ENCODE assay signal across 32 cellular contexts in the genomic region with DNA sequence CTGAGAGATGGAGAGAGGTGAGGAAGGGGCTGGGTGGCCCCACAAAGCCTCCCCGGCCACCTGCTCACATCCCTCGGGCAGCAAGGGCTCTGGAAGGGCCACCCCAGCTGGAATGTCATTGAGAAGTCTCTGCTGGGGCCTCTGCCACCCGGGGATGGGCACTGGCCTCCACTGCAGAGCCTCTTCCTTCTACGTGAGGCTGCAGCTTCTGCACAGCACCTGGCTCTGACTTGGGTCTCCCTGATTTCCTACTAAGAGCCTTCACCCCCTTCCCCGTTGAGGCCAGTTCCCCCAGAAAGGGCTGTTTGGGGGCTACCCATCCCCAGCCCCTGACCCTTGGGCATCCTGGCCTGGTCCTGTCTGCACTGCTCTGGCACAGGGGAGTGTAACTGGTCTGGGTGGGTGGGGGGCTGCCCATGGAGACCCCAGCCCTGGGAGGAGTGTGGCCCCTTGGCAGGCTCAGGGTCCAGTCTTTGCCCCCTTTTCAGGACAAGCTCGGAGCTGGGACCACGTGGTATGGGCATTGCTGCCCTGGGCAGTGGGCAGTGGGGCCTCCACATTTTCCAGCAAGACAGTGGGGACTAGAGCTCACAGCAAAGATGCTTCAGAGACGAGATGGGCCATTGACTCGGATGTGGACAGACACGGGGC. TPM values are rescaled to one million over a fixed set of nuclear protein-coding genes. Genes with fewer than 3 reads are reported as not detected.
A peak's percentile ranks its signal among the peaks of the same experiment; 100 is the strongest.
DNase-seq lines count a peak whose midpoint lies in the region; ATAC-seq, FAIRE-seq and TF ChIP-seq lines count a peak whose summit lies in the region.
"Had no signal": no experiment of that assay in that cellular context is flagged by ENCODE, and none has a peak within 500 bp of the region (broad histone marks: within the 10 kb centered on the region; RNA-seq: fewer than 3 reads in every experiment).

No MANE protein-coding gene starts in this region.

- ATAC-seq in activated T-cell treated with anti-CD3 and anti-CD28 coated beads, Interleukin-2, amount 50 U/mL, for 4 hours = no peak
- ATAC-seq in GM21619 (IDR thresholded peaks at IDR 0.05; ENCODE audit: unreplicated experiment) = no peak
- no peak for ATAC-seq in activated naive CD8-positive, alpha-beta T cell treated with anti-CD3 and anti-CD28 coated beads, Interleukin-2, amount 50 U/mL, for 24 hours
- ATAC-seq: esophagus mucosa, foreskin keratinocyte had no signal

- H3K27me3 ChIP-seq in spleen (replicated peaks in 1 of 7) = peaks cover 0 to 41% (median 0%) of the 10 kb centered on the region in 7 donors
- H3K27me3 ChIP-seq: ascending aorta, foreskin keratinocyte, heart left ventricle had no signal

- peaks cover 22% of the 10 kb centered on the region for H3K4me1 Mint-ChIP-seq in activated T-cell treated with anti-CD3 and anti-CD28 coated beads, Interleukin-2, amount 50 U/mL, for 24 hours (ENCODE audit: low read depth)
- peaks cover 9% of the 10 kb centered on the region for H3K4me1 Mint-ChIP-seq in activated T-cell treated with anti-CD3 and anti-CD28 coated beads, Interleukin-2, amount 50 U/mL, for 4 hours (ENCODE audit: low read depth)
- peaks cover 12% of the 10 kb centered on the region for H3K4me1 Mint-ChIP-seq in activated naive CD8-positive, alpha-beta T cell treated with anti-CD3 and anti-CD28 coated beads, Interleukin-2, amount 50 U/mL, for 24 hours
- H3K4me1 Mint-ChIP-seq: endodermal cell had no signal

- no peaks in the 10 kb centered on the region for H3K9me3 ChIP-seq in spleen
- H3K9me3 ChIP-seq: ascending aorta, heart left ventricle, neutrophil, tibial artery had no signal

- no peak overlapping the region for H3K27ac ChIP-seq in spleen
- H3K27ac ChIP-seq: ascending aorta, foreskin keratinocyte, GM23248, HL-60, neutrophil, tibial artery, WERI-Rb-1 had no signal

- FAIRE-seq in GM12891 (lab: Jason Lieb, UNC) = no peak
- FAIRE-seq: small intestine had no signal

- TF ChIP-seq CTCF in spleen (IDR thresholded peaks at IDR 0.05 in 8 of 11, conservative IDR thresholded peaks at IDR 0.05 in 3 of 11) = no peak

- H3K27me3 Mint-ChIP-seq in activated T-cell treated with anti-CD3 and anti-CD28 coated beads, Interleukin-2, amount 50 U/mL, for 24 hours = no peaks in the 10 kb centered on the region
- no peaks in the 10 kb centered on the region for H3K27me3 Mint-ChIP-seq in activated T-cell treated with anti-CD3 and anti-CD28 coated beads, Interleukin-2, amount 50 U/mL, for 4 hours (ENCODE audit: low read depth)
- no peaks in the 10 kb centered on the region for H3K27me3 Mint-ChIP-seq in activated naive CD8-positive, alpha-beta T cell treated with anti-CD3 and anti-CD28 coated beads, Interleukin-2, amount 50 U/mL, for 24 hours
- H3K27me3 Mint-ChIP-seq: activated CD4-positive, alpha-beta T cell treated with anti-CD3 and anti-CD28 coated beads, Interleukin-2, amount 10 ng/mL, durations not matched to agents 7 days and 5 days; activated naive CD8-positive, alpha-beta T cell had no signal

- H3K36me3 ChIP-seq in spleen = peaks cover 0 to 22% (median 0%) of the 10 kb centered on the region in 6 donors
- H3K36me3 ChIP-seq: ascending aorta, heart left ventricle, neutrophil, tibial artery, WERI-Rb-1 had no signal

- no peak overlapping the region for H3K4me3 ChIP-seq in spleen
- H3K4me3 ChIP-seq: ascending aorta, GM23248, heart left ventricle, tibial artery had no signal

- TF ChIP-seq POLR2A in GM12891 (IDR thresholded peaks at IDR 0.05; ENCODE audit: low read depth, low read length) (no peak), spleen (IDR thresholded peaks at IDR 0.05) (no peak)

- 79 to 93% (median 86%) methylated on average over 5 to 10 of the region's 10 CpGs for WGBS in spleen, 5 donors

- H3K36me3 Mint-ChIP-seq in activated T-cell treated with anti-CD3 and anti-CD28 coated beads, Interleukin-2, amount 50 U/mL, for 24 hours (ENCODE audit: low read depth) = peaks cover 59% of the 10 kb centered on the region
- peaks cover 5% of the 10 kb centered on the region for H3K36me3 Mint-ChIP-seq in activated T-cell treated with anti-CD3 and anti-CD28 coated beads, Interleukin-2, amount 50 U/mL, for 4 hours (ENCODE audit: insufficient read depth)
- H3K36me3 Mint-ChIP-seq in activated naive CD8-positive, alpha-beta T cell treated with anti-CD3 and anti-CD28 coated beads, Interleukin-2, amount 50 U/mL, for 24 hours (ENCODE audit: low read depth) = peaks cover 17% of the 10 kb centered on the region
- H3K36me3 Mint-ChIP-seq: activated naive CD8-positive, alpha-beta T cell had no signal

- peak; percentile 28 for DNase-seq in activated T-cell treated with anti-CD3 and anti-CD28 coated beads, Interleukin-2, amount 50 U/mL, for 24 hours
- DNase-seq in activated T-cell treated with anti-CD3 and anti-CD28 coated beads, Interleukin-2, amount 50 U/mL, for 4 hours = no peak
- DNase-seq in GM12891 (ENCODE audit: insufficient read length, low spot score) (peak; percentile 22), iPS-NIHi11 (ENCODE audit: low spot score) (peak; percentile 7), spleen (peak; percentile 68), T-helper 9 cell (no peak)
- no peak for DNase-seq in activated naive CD8-positive, alpha-beta T cell treated with anti-CD3 and anti-CD28 coated beads, Interleukin-2, amount 50 U/mL, for 24 hours
- DNase-seq: activated CD4-positive, alpha-beta T cell treated with anti-CD3 and anti-CD28 coated beads, Interleukin-2, amount 10 ng/mL, durations not matched to agents 7 days and 5 days; activated effector memory CD4-positive, alpha-beta T cell treated with Interleukin-2 at 50 U/mL for 16 hours; DND-41; foreskin keratinocyte; GM23248; kidney glomerular epithelial cell; NCI-H1694; NCI-H510A; small intestine; stimulated activated CD4-positive, alpha-beta T cell treated with anti-CD3 and anti-CD28 coated beads, Interleukin-1b, Interleukin-23, amount 100 ng/mL, for 48 hours; WERI-Rb-1 had no signal

- intact Hi-C loops in spleen (cut with DNase I; ENCODE audit: low total_unique reads) = no loop called here

- no peaks in the 10 kb centered on the region for H3K9me3 Mint-ChIP-seq in activated T-cell treated with anti-CD3 and anti-CD28 coated beads, Interleukin-2, amount 50 U/mL, for 24 hours
- no peaks in the 10 kb centered on the region for H3K9me3 Mint-ChIP-seq in activated T-cell treated with anti-CD3 and anti-CD28 coated beads, Interleukin-2, amount 50 U/mL, for 4 hours
- no peaks in the 10 kb centered on the region for H3K9me3 Mint-ChIP-seq in activated naive CD8-positive, alpha-beta T cell treated with anti-CD3 and anti-CD28 coated beads, Interleukin-2, amount 50 U/mL, for 24 hours
- H3K9me3 Mint-ChIP-seq: activated CD4-positive, alpha-beta T cell treated with anti-CD3 and anti-CD28 coated beads, Interleukin-2, amount 10 ng/mL, durations not matched to agents 7 days and 5 days; endodermal cell; T-helper 2 cell treated with Interferon-gamma antibody and Interleukin-4, amounts not matched to agents 5 μg/mL and 100 μg/mL, for 36 hours had no signal

- H3K4me3 Mint-ChIP-seq in activated T-cell treated with anti-CD3 and anti-CD28 coated beads, Interleukin-2, amount 50 U/mL, for 24 hours = no peak overlapping the region
- H3K4me3 Mint-ChIP-seq in activated T-cell treated with anti-CD3 and anti-CD28 coated beads, Interleukin-2, amount 50 U/mL, for 4 hours = no peak overlapping the region
- H3K4me3 Mint-ChIP-seq in activated naive CD8-positive, alpha-beta T cell treated with anti-CD3 and anti-CD28 coated beads, Interleukin-2, amount 50 U/mL, for 24 hours = no peak overlapping the region
- H3K4me3 Mint-ChIP-seq: activated CD4-positive, alpha-beta T cell treated with anti-CD3 and anti-CD28 coated beads, Interleukin-2, amount 10 ng/mL, durations not matched to agents 7 days and 5 days; activated naive CD8-positive, alpha-beta T cell; endodermal cell; T-helper 2 cell treated with Interferon-gamma antibody and Interleukin-4, amounts not matched to agents 5 μg/mL and 100 μg/mL, for 36 hours had no signal

- no peak overlapping the region for H3K27ac Mint-ChIP-seq in activated T-cell treated with anti-CD3 and anti-CD28 coated beads, Interleukin-2, amount 50 U/mL, for 24 hours
- no peak overlapping the region for H3K27ac Mint-ChIP-seq in activated naive CD8-positive, alpha-beta T cell treated with anti-CD3 and anti-CD28 coated beads, Interleukin-2, amount 50 U/mL, for 24 hours
- H3K27ac Mint-ChIP-seq: activated CD4-positive, alpha-beta T cell treated with anti-CD3 and anti-CD28 coated beads, Interleukin-2, amount 10 ng/mL, durations not matched to agents 7 days and 5 days; activated naive CD8-positive, alpha-beta T cell; endodermal cell; T-helper 2 cell treated with Interferon-gamma antibody and Interleukin-4, amounts not matched to agents 5 μg/mL and 100 μg/mL, for 36 hours had no signal

- H3K4me1 ChIP-seq in spleen = peaks cover 0 to 12% (median 1%) of the 10 kb centered on the region in 6 donors
- H3K4me1 ChIP-seq: ascending aorta, foreskin keratinocyte, tibial artery had no signal

TF ChIP-seq in GM12891, 5 proteins besides CTCF, POLR2A, EP300 and RAD21:
- TF ChIP-seq SPI1 (IDR thresholded peaks at IDR 0.05; ENCODE audit: low read depth, low read length) (no peak), POLR2AphosphoS5 (IDR thresholded peaks at IDR 0.05; ENCODE audit: low read depth, low read length) (no peak), POU2F2 (IDR thresholded peaks at IDR 0.05; ENCODE audit: low read depth, low read length) (no peak), PAX5 (IDR thresholded peaks at IDR 0.05; ENCODE audit: insufficient read depth, low read length, severe bottlenecking) (no peak), TAF1 (IDR thresholded peaks at IDR 0.05; ENCODE audit: low read depth, low read length) (no peak)

RNA-seq across cellular contexts. Expression of a gene that starts 5.6 kb away (rescaled TPM):
- total RNA-seq in activated T-cell treated with anti-CD3 and anti-CD28 coated beads, Interleukin-2, amount 50 U/mL, for 4 hours = 100 to 1,000 TPM in 1 of 3 donors, 10 to 100 TPM in 2; 60.5 to 102 (median 77.3) TPM
- 8.4 TPM for polyA plus RNA-seq in GM12891 (2012; ENCODE audit: low read depth, missing spikeins)
- 1 to 10 TPM; 3.1 to 7.9 (median 5.4) TPM for total RNA-seq in spleen
- polyA plus RNA-seq in spleen = 1 to 10 TPM; 2.7 to 7.3 (median 5.2) TPM
- total RNA-seq: ascending aorta, Calu3, foreskin keratinocyte, GM23248, LHCN-M2, lung microvascular endothelial cell, pulmonary artery endothelial cell had no signal
- polyA plus RNA-seq: foreskin keratinocyte, GM23248 had no signal

RNA-seq across cellular contexts. Expression of a gene that starts 16.4 kb away (rescaled TPM):
- under 1 TPM; 0.13 to 0.14 (median 0.13) TPM for total RNA-seq in activated T-cell treated with anti-CD3 and anti-CD28 coated beads, Interleukin-2, amount 50 U/mL, for 4 hours
- 0.17 TPM for polyA plus RNA-seq in GM12891 (2012; ENCODE audit: low read depth, missing spikeins)
- total RNA-seq in spleen = 1 to 10 TPM in 4 of 7 donors, under 1 TPM in 3; 0.34 to 2.2 (median 1.0) TPM
- polyA plus RNA-seq in spleen = under 1 TPM; 0.39 to 0.93 (median 0.49) TPM
- total RNA-seq: activated CD4-positive, alpha-beta T cell treated with anti-CD3 and anti-CD28 coated beads, Interleukin-2, amount 10 ng/mL, durations not matched to agents 7 days and 5 days; ascending aorta; Calu3; endodermal cell; esophagus mucosa; foreskin keratinocyte; GM23248; heart left ventricle; LHCN-M2; lung microvascular endothelial cell; pulmonary artery endothelial cell had no signal
- polyA plus RNA-seq: foreskin keratinocyte, GM23248, heart left ventricle had no signal

RNA-seq across cellular contexts. Expression of a gene that starts 44.1 kb away (rescaled TPM):
- under 1 TPM in 1 of 3 donors, not detected in 2; 0.65 TPM for total RNA-seq in activated T-cell treated with anti-CD3 and anti-CD28 coated beads, Interleukin-2, amount 50 U/mL, for 4 hours
- 0.69 TPM for polyA plus RNA-seq in GM12891 (2012; ENCODE audit: low read depth, missing spikeins)
- 1 to 10 TPM in 2 of 7 donors, under 1 TPM in 2, not detected in 3; 0.32 to 1.9 (median 0.85) TPM for total RNA-seq in spleen
- under 1 TPM; 0.04 to 0.22 (median 0.08) TPM for polyA plus RNA-seq in spleen
- total RNA-seq: ascending aorta, esophagus mucosa, foreskin keratinocyte, GM23248, LHCN-M2, pulmonary artery endothelial cell had no signal
- polyA plus RNA-seq: foreskin keratinocyte, GM23248 had no signal

Comparison
In these comparisons a context has a peak if more than half of its experiments do, and no peak if none do; other contexts are left out.
1. DNase-seq: peak in activated T-cell treated with anti-CD3 and anti-CD28 coated beads, Interleukin-2, amount 50 U/mL, for 24 hours (single experiment), GM12891 (single experiment), iPS-NIHi11 (single experiment) and spleen (single experiment); none in activated T-cell treated with anti-CD3 and anti-CD28 coated beads, Interleukin-2, amount 50 U/mL, for 4 hours (single experiment), T-helper 9 cell (single experiment) and activated naive CD8-positive, alpha-beta T cell treated with anti-CD3 and anti-CD28 coated beads, Interleukin-2, amount 50 U/mL, for 24 hours (single experiment).
2. RNA of a gene that starts 5.6 kb away (total RNA-seq): 60.5 to 102 TPM in activated T-cell treated with anti-CD3 and anti-CD28 coated beads, Interleukin-2, amount 50 U/mL, for 4 hours; 3.1 to 7.9 TPM in spleen; every median in the first group is over 4 times any median in the second.